ENCODE assay signal across 23 cellular contexts in genomic region chr19:2305974-2306806, GRCh38. TPM values are rescaled to one million over a fixed set of nuclear protein-coding genes. Genes with fewer than 3 reads are reported as not detected.
A peak's percentile ranks its signal among the peaks of the same experiment; 100 is the strongest.
DNase-seq lines count a peak whose midpoint lies in the region; ATAC-seq, FAIRE-seq and TF ChIP-seq lines count a peak whose summit lies in the region.
"Had no signal": no experiment of that assay in that cellular context is flagged by ENCODE, and none has a peak within 500 bp of the region (broad histone marks: within the 10 kb centered on the region; RNA-seq: fewer than 3 reads in every experiment).

No MANE protein-coding gene starts in this region.

- H3K9me3 ChIP-seq in A549 (no peaks in the 10 kb centered on the region), BLaER1 (no peaks in the 10 kb centered on the region), T-helper 17 cell (ENCODE audit: control insufficient read depth, low read length, poor library complexity, severe bottlenecking) (no peaks in the 10 kb centered on the region), neuronal stem cell (replicated peaks in 1 of 2; ENCODE audit: control insufficient read depth in 2 of 2, insufficient read depth in 1 of 2, low read depth in 1 of 2, low read length in 2 of 2) (no peaks in the 10 kb centered on the region), esophagus muscularis mucosa (no peaks in the 10 kb centered on the region)
- H3K9me3 ChIP-seq: SJSA1 had no signal

- no peak overlapping the region for H2AFZ ChIP-seq in neuronal stem cell (ENCODE audit: low read length)

- peaks cover 62% of the 10 kb centered on the region for H4K20me1 ChIP-seq in BLaER1

- FAIRE-seq in A549 (lab: Jason Lieb, UNC), result no peak
- FAIRE-seq: G401.6, GM12891 had no signal

- peak overlapping the region; percentile 87 for H2BK120ac ChIP-seq in neuronal stem cell (ENCODE audit: low read depth, low read length)

- CTCF ChIA-PET in A549 (lab: Yijun Ruan, JAX), result interaction anchor here (1.2 to 3.0 kb wide), 4 partner anchors 10 to 330 kb away, joined by 3 to 12 read pairs (median 3); no protein-coding TSS in a partner anchor

- no peak overlapping the region for H3K4ac ChIP-seq in neuronal stem cell (ENCODE audit: low read length)

- TF ChIP-seq CTCF in A549 (IDR thresholded peaks at IDR 0.05) (no peak), esophagus muscularis mucosa (IDR thresholded peaks at IDR 0.05) (no peak)

- peaks cover 15% of the 10 kb centered on the region for H3K4me1 Mint-ChIP-seq in T-helper 17 cell

- H3K18ac ChIP-seq in neuronal stem cell (ENCODE audit: low read length), result no peak overlapping the region

- H2AK5ac ChIP-seq in neuronal stem cell (ENCODE audit: low read depth, low read length), result peak overlapping the region; percentile 97

- ATAC-seq in A549 (peak; percentile 4 to 21; a peak in 3 of 6 replicates), T-helper 17 cell (no peak), GM19023 (IDR thresholded peaks at IDR 0.05; ENCODE audit: unreplicated experiment) (no peak), HG03520 (IDR thresholded peaks at IDR 0.05; ENCODE audit: unreplicated experiment) (no peak)
- ATAC-seq: GM23338, PC-3 had no signal

- H4K91ac ChIP-seq in neuronal stem cell (ENCODE audit: low read depth, low read length, poor library complexity), result no peak overlapping the region

- H3K4me3 ChIP-seq in A549 (no peak overlapping the region), BLaER1 (no peak overlapping the region), neuronal stem cell (ENCODE audit: low read length in 2 of 2) (no peak overlapping the region), esophagus muscularis mucosa (no peak overlapping the region)
- H3K4me3 ChIP-seq: GM23338, SJSA1 had no signal

- no peak overlapping the region for H4K8ac ChIP-seq in neuronal stem cell (ENCODE audit: low read depth, low read length)

- intact Hi-C loops in esophagus muscularis mucosa (cut with DNase I), result no loop called here

- no peak for DNase-seq in A549 (ENCODE audit: low read depth in 1 of 2, low spot score in 1 of 2)
- DNase-seq in T-helper 17 cell, result no peak
- DNase-seq in neuronal stem cell (ENCODE audit: low spot score), result no peak
- DNase-seq in esophagus muscularis mucosa (ENCODE audit: extremely low spot score), result no peak
- DNase-seq: DND-41; HFFc6; Karpas-422; MM.1S; NCI-H1105 treated with DMSO at 0.1 percent for 48 hours; NCI-H187; NCI-H345; NCI-H526; NK-92 treated with Interleukin-12 subunit alpha and Interleukin-12 subunit beta, amount 100 ng/mL, for 24 hours; PC-3 had no signal

- peak overlapping the region; percentile 53 for H2BK5ac ChIP-seq in neuronal stem cell (ENCODE audit: low read length)

- H3K27me3 ChIP-seq in BLaER1, result peaks cover 85% of the 10 kb centered on the region
- peaks cover 0 to 80% (median 28%) of the 10 kb centered on the region in 3 experiments for H3K27me3 ChIP-seq in neuronal stem cell (ENCODE audit: control insufficient read depth in 3 of 3, insufficient read depth in 3 of 3, low read depth in 1 of 3, low read length in 3 of 3)
- peaks cover 4 to 92% (median 44%) of the 10 kb centered on the region in 4 donors for H3K27me3 ChIP-seq in esophagus muscularis mucosa

- 69% methylated on average over 17 of the region's 27 CpGs for WGBS in A549 (ENCODE audit: missing lambda C conversion rate)
- no CpG with 5 or more reads among the region's 27 CpGs for WGBS in neuronal stem cell (ENCODE audit: extremely low coverage in 2 of 2, insufficient read length in 2 of 2, insufficient replicate concordance in 1 of 2), 2 donors
- WGBS in esophagus muscularis mucosa, result 79% methylated on average over 15 of the region's 27 CpGs

- peak overlapping the region; percentile 61 for H3K23ac ChIP-seq in neuronal stem cell (ENCODE audit: low read depth, low read length, poor library complexity)

- TF ChIP-seq EP300 in A549 (IDR thresholded peaks at IDR 0.05), result no peak
- TF ChIP-seq EP300 in esophagus muscularis mucosa (IDR thresholded peaks at IDR 0.05), result no peak

- peaks cover 10% of the 10 kb centered on the region; the same call in 2 of the 3 replicates for H3K4me1 ChIP-seq in A549
- H3K4me1 ChIP-seq in BLaER1, result peaks cover 92% of the 10 kb centered on the region
- peaks cover 8 to 14% of the 10 kb centered on the region in 2 donors for H3K4me1 ChIP-seq in neuronal stem cell (ENCODE audit: control insufficient read depth in 2 of 2, insufficient read depth in 1 of 2, low read depth in 1 of 2, low read length in 2 of 2)
- H3K4me1 ChIP-seq in esophagus muscularis mucosa, result peaks cover 7 to 26% (median 20%) of the 10 kb centered on the region in 4 donors

- H3K36me3 ChIP-seq in BLaER1 (no peaks in the 10 kb centered on the region), neuronal stem cell (replicated peaks in 1 of 2; ENCODE audit: control insufficient read depth in 2 of 2, insufficient read depth in 2 of 2, low read length in 2 of 2) (no peaks in the 10 kb centered on the region), esophagus muscularis mucosa (no peaks in the 10 kb centered on the region)
- H3K36me3 ChIP-seq: SJSA1 had no signal

- H2BK12ac ChIP-seq in neuronal stem cell (ENCODE audit: low read length), result peak overlapping the region; percentile 10

- H3K27me3 Mint-ChIP-seq in T-helper 17 cell, result peaks cover 66% of the 10 kb centered on the region

- no peak overlapping the region for H3K9ac ChIP-seq in BLaER1
- H3K9ac ChIP-seq in neuronal stem cell (ENCODE audit: low read depth, low read length, poor library complexity), result peak overlapping the region; percentile 21

- peaks cover 4% of the 10 kb centered on the region for H3K36me3 Mint-ChIP-seq in T-helper 17 cell (ENCODE audit: low read depth)

- H3K27ac ChIP-seq in A549 (no peak overlapping the region), BLaER1 (no peak overlapping the region), neuronal stem cell (replicated peaks; ENCODE audit: low read length) (no peak overlapping the region), esophagus muscularis mucosa (replicated peaks in 1 of 4) (no peak overlapping the region)
- H3K27ac ChIP-seq: SJSA1 had no signal

- H3K14ac ChIP-seq in neuronal stem cell (ENCODE audit: low read length), result no peak overlapping the region

- H3K4me2 ChIP-seq in A549 (no peak overlapping the region), BLaER1 (peak overlapping the region; percentile 73), neuronal stem cell (ENCODE audit: insufficient read depth, low read length, poor library complexity, severe bottlenecking) (no peak overlapping the region)

- TF ChIP-seq RAD21 in A549 (conservative IDR thresholded peaks at IDR 0.05 in 1 of 2, IDR thresholded peaks at IDR 0.05 in 1 of 2), result no peak

- peak overlapping the region; percentile 53 for H3K4me3 Mint-ChIP-seq in T-helper 17 cell
- H3K4me3 Mint-ChIP-seq: GM23338, HFFc6 had no signal

- TF ChIP-seq POLR2A in A549 (IDR thresholded peaks at IDR 0.05; ENCODE audit: low read length) (no peak), esophagus muscularis mucosa (IDR thresholded peaks at IDR 0.05; ENCODE audit: low read depth) (no peak)

- POLR2A ChIA-PET in A549 (lab: Yijun Ruan, JAX), result no interaction called here

- H2BK15ac ChIP-seq in neuronal stem cell (ENCODE audit: low read length), result peak overlapping the region; percentile 25

- no peaks in the 10 kb centered on the region for H3K79me1 ChIP-seq in neuronal stem cell (ENCODE audit: low read depth, low read length)

- peak overlapping the region; percentile 59 for H3K27ac Mint-ChIP-seq in T-helper 17 cell
- H3K27ac Mint-ChIP-seq: GM23338, HFFc6 had no signal

RNA-seq across cellular contexts. Expression of gene LINGO3, which starts 1.8 kb away (rescaled TPM):
- polyA plus RNA-seq in A549 (2011; rRNA removed), result not detected in 2 replicates
- polyA plus RNA-seq in A549 (2012; cell fraction: cytosol; rRNA removed), result not detected in 2 replicates
- polyA plus RNA-seq in A549 (2012; cell fraction: nucleus; rRNA removed), result not detected in 2 replicates
- not detected in 3 replicates for polyA plus RNA-seq in A549 (2017; fragmentation: RNase III; extraction: RNeasy Plus Mini Kit Qiagen cat#74134 plus additional on column Dnase treatment)
- polyA minus RNA-seq in A549 (2011; rRNA and poly(A)+ RNA removed), result not detected in 2 replicates
- total RNA-seq in T-helper 17 cell, result under 1 TPM; 0.20 to 0.29 TPM
- polyA plus RNA-seq in neuronal stem cell (2013, experiment 1 of 2), result 0.99 TPM
- polyA plus RNA-seq in neuronal stem cell (2013, experiment 2 of 2), result 1.1 TPM
- total RNA-seq in esophagus muscularis mucosa, result not detected
- total RNA-seq: HFFc6, PC-3, SJSA1 had no signal
- polyA plus RNA-seq: AG04450, BJ had no signal

RNA-seq across cellular contexts. Expression of gene LSM7, which starts 22.2 kb away (rescaled TPM):
- polyA plus RNA-seq in A549 (2011; rRNA removed) (112 and 140 TPM in 2 replicates), A549 (2017; fragmentation: RNase III; extraction: RNeasy Plus Mini Kit Qiagen cat#74134 plus additional on column Dnase treatment) (139 to 170 TPM (median 144 TPM) in 3 replicates)
- polyA plus RNA-seq in A549 (2012; cell fraction: cytosol; rRNA removed), result 572 and 723 TPM in 2 replicates
- 405 and 471 TPM in 2 replicates for polyA plus RNA-seq in A549 (2012; cell fraction: nucleus; rRNA removed)
- polyA minus RNA-seq in A549 (2011; rRNA and poly(A)+ RNA removed), result 19.7 and 25.2 TPM in 2 replicates
- total RNA-seq in T-helper 17 cell (10 to 100 TPM; 71.5 to 72.2 TPM), esophagus muscularis mucosa (100 to 1,000 TPM in 3 of 4 donors, 10 to 100 TPM in 1; 76.4 to 113 (median 106) TPM)
- 368 TPM for polyA plus RNA-seq in neuronal stem cell (2013, experiment 1 of 2)
- 371 TPM for polyA plus RNA-seq in neuronal stem cell (2013, experiment 2 of 2)

RNA-seq across cellular contexts. Expression of gene SPPL2B, which starts 22.3 kb away (rescaled TPM):
- polyA plus RNA-seq in A549 (2011; rRNA removed) (11.3 and 11.4 TPM in 2 replicates), A549 (2017; fragmentation: RNase III; extraction: RNeasy Plus Mini Kit Qiagen cat#74134 plus additional on column Dnase treatment) (28.6 to 36.8 TPM (median 36.5 TPM) in 3 replicates)
- 34.8 and 40.1 TPM in 2 replicates for polyA plus RNA-seq in A549 (2012; cell fraction: cytosol; rRNA removed)
- polyA plus RNA-seq in A549 (2012; cell fraction: nucleus; rRNA removed), result 372 and 438 TPM in 2 replicates
- 3.6 and 8.4 TPM in 2 replicates for polyA minus RNA-seq in A549 (2011; rRNA and poly(A)+ RNA removed)
- total RNA-seq in T-helper 17 cell (10 to 100 TPM; 73.2 to 86.1 TPM), esophagus muscularis mucosa (10 to 100 TPM; 25.0 to 42.4 (median 29.9) TPM)
- polyA plus RNA-seq in neuronal stem cell (2013, experiment 1 of 2), result 32.8 TPM
- polyA plus RNA-seq in neuronal stem cell (2013, experiment 2 of 2), result 31.5 TPM

RNA-seq across cellular contexts. Expression of gene PEAK3, which starts 24.2 kb away (rescaled TPM):
- polyA plus RNA-seq in A549 (2011; rRNA removed) (not detected in 2 replicates), A549 (2017; fragmentation: RNase III; extraction: RNeasy Plus Mini Kit Qiagen cat#74134 plus additional on column Dnase treatment) (not detected in 3 replicates)
- not detected in 2 replicates for polyA plus RNA-seq in A549 (2012; cell fraction: cytosol; rRNA removed)
- not detected in 2 replicates for polyA plus RNA-seq in A549 (2012; cell fraction: nucleus; rRNA removed)
- polyA minus RNA-seq in A549 (2011; rRNA and poly(A)+ RNA removed), result not detected in 2 replicates
- total RNA-seq in T-helper 17 cell (not detected), esophagus muscularis mucosa (1 to 10 TPM in 3 of 4 donors, under 1 TPM in 1; 0.78 to 2.3 (median 1.3) TPM)
- not detected for polyA plus RNA-seq in neuronal stem cell (2013, experiment 1 of 2)
- polyA plus RNA-seq in neuronal stem cell (2013, experiment 2 of 2), result not detected
- total RNA-seq: GM23338, PC-3, SJSA1 had no signal
- polyA plus RNA-seq: BJ, GM23338 had no signal

RNA-seq across cellular contexts. Expression of gene JSRP1, which starts 50.0 kb away (rescaled TPM):
- not detected in 2 replicates for polyA plus RNA-seq in A549 (2011; rRNA removed)
- polyA plus RNA-seq in A549 (2012; cell fraction: cytosol; rRNA removed), result not detected in 2 replicates
- polyA plus RNA-seq in A549 (2012; cell fraction: nucleus; rRNA removed), result 0.22 TPM in 1 of 2 replicates, not detected in the other
- polyA plus RNA-seq in A549 (2017; fragmentation: RNase III; extraction: RNeasy Plus Mini Kit Qiagen cat#74134 plus additional on column Dnase treatment), result 0.16 to 0.41 TPM (median 0.32 TPM) in 3 replicates
- polyA minus RNA-seq in A549 (2011; rRNA and poly(A)+ RNA removed), result not detected in 2 replicates
- 1 to 10 TPM in 1 of 2 donors, under 1 TPM in 1; 0.55 to 1.0 TPM for total RNA-seq in T-helper 17 cell
- 0.22 TPM for polyA plus RNA-seq in neuronal stem cell (2013, experiment 1 of 2)
- polyA plus RNA-seq in neuronal stem cell (2013, experiment 2 of 2), result 0.15 TPM
- not detected for total RNA-seq in esophagus muscularis mucosa
- total RNA-seq: PC-3, SJSA1 had no signal
- polyA plus RNA-seq: AG04450, BJ had no signal

Comparison
In these comparisons a context has a peak if more than half of its experiments do, and no peak if none do; other contexts are left out.
1. ATAC-seq: peak in A549 (2 of 2); none in T-helper 17 cell (single experiment), GM19023 (single experiment) and HG03520 (single experiment).